In the genomic region with DNA sequence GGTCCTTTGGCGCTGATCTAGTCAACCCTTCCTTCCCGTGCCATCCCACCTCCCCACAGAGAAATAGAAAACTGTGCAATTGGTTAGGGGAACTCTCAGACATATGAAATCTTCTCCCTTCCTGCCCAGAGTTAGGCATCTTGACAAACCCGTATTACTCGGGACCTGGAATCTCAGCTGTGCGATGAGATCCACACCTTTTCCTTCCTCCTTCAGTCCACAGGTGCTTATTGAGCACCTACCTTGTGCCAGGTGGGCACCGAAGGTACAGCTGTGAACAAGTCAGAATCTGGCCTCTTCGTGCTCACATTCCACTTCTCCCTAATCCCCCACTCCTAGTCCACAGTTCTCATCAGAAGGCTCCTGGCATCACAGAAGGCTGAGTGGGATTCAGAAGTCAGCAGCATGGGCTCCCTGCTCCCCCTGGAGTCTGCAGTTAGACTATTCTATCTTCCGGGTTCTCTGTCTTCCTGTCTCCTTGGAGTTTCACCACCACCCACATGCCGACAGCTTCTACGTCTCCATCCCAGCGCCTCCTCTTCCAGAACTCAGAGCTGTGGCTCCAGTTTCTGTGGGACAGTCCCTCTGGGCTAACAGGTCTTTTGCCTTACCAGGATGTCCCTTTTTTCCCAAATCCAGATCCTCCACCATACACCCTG, we compare ENCODE assay signal across 10 cellular contexts. TPM values are rescaled to one million over a fixed set of nuclear protein-coding genes. Genes with fewer than 3 reads are reported as not detected.
DNase-seq lines count a peak whose midpoint lies in the region; ATAC-seq and TF ChIP-seq lines count a peak whose summit lies in the region.
"Had no signal": no experiment of that assay in that cellular context is flagged by ENCODE, and none has a peak within 500 bp of the region (broad histone marks: within the 10 kb centered on the region; RNA-seq: fewer than 3 reads in every experiment).

No MANE protein-coding gene starts in this region.

- H3K4me1 ChIP-seq in HEK293 (ENCODE audit: control insufficient read depth, insufficient read depth, low read length): no peaks in the 10 kb centered on the region
- peaks cover 23% of the 10 kb centered on the region for H3K4me1 ChIP-seq in neural progenitor cell

- H3K27ac Mint-ChIP-seq in activated T-helper 17 cell treated with anti-CD3 and anti-CD28 coated beads, Interleukin-2, amount 50 U/mL, for 72 hours: peak overlapping the region; percentile 14
- H3K27ac Mint-ChIP-seq in neural progenitor cell (no peak overlapping the region), glutamatergic neuron (ENCODE audit: unreplicated experiment) (no peak overlapping the region)
- H3K27ac Mint-ChIP-seq: B cell had no signal

- H3K9me3 ChIP-seq in HEK293 (ENCODE audit: control insufficient read depth, insufficient read depth, low read depth, low read length) (no peaks in the 10 kb centered on the region), neural progenitor cell (ENCODE audit: low read depth) (no peaks in the 10 kb centered on the region)
- H3K9me3 ChIP-seq: tibial nerve had no signal

- H3K9me3 Mint-ChIP-seq in activated T-helper 17 cell treated with anti-CD3 and anti-CD28 coated beads, Interleukin-2, amount 50 U/mL, for 72 hours: no peaks in the 10 kb centered on the region
- H3K9me3 Mint-ChIP-seq in neural progenitor cell (no peaks in the 10 kb centered on the region), glutamatergic neuron (ENCODE audit: unreplicated experiment) (no peaks in the 10 kb centered on the region)

- no peaks in the 10 kb centered on the region for H3K36me3 Mint-ChIP-seq in activated T-helper 17 cell treated with anti-CD3 and anti-CD28 coated beads, Interleukin-2, amount 50 U/mL, for 72 hours (ENCODE audit: low read depth)
- H3K36me3 Mint-ChIP-seq in neural progenitor cell (no peaks in the 10 kb centered on the region), glutamatergic neuron (ENCODE audit: unreplicated experiment) (no peaks in the 10 kb centered on the region)

- H3K4me3 ChIP-seq in HEK293 (ENCODE audit: low read depth, low read length) (no peak overlapping the region), neural progenitor cell (no peak overlapping the region)
- H3K4me3 ChIP-seq: tibial nerve had no signal

- TF ChIP-seq CTCF in HEK293 (tag by site-specific recombination; IDR thresholded peaks at IDR 0.05): no peak
- peak; percentile 2 for TF ChIP-seq CTCF in neural progenitor cell (IDR thresholded peaks at IDR 0.05)
- no peak for TF ChIP-seq CTCF in glutamatergic neuron (IDR thresholded peaks at IDR 0.05; ENCODE audit: partially characterized antibody, unreplicated experiment)

- H3K27me3 Mint-ChIP-seq in activated T-helper 17 cell treated with anti-CD3 and anti-CD28 coated beads, Interleukin-2, amount 50 U/mL, for 72 hours: peaks cover 27% of the 10 kb centered on the region
- H3K27me3 Mint-ChIP-seq in neural progenitor cell (ENCODE audit: insufficient read depth, low read depth) (peaks cover 54% of the 10 kb centered on the region), glutamatergic neuron (ENCODE audit: unreplicated experiment) (peaks cover 27% of the 10 kb centered on the region)

- no peaks in the 10 kb centered on the region for H3K36me3 ChIP-seq in HEK293 (ENCODE audit: control insufficient read depth in 2 of 2, insufficient read depth in 1 of 2, low read length in 2 of 2)
- no peaks in the 10 kb centered on the region for H3K36me3 ChIP-seq in neural progenitor cell
- H3K36me3 ChIP-seq: tibial nerve had no signal

- DNase-seq in NCI-H446 (lab: John Stamatoyannopoulos, UW) (peak; percentile 23 to 53), NCI-H446 treated with DMSO at 0.1 percent for 48 hours (lab: John Stamatoyannopoulos, UW) (no peak), neural progenitor cell (ENCODE audit: low spot score) (peak; percentile 65), NCI-H128 (lab: John Stamatoyannopoulos, UW; ENCODE audit: unreplicated experiment) (no peak), glutamatergic neuron (no peak)

- H3K27ac ChIP-seq in HEK293 (ENCODE audit: extremely low read depth, low read depth, low read length) (no peak overlapping the region), neural progenitor cell (no peak overlapping the region)
- H3K27ac ChIP-seq: tibial nerve had no signal

- POLR2A ChIA-PET in HEK293 (lab: Yijun Ruan, JAX): no interaction called here

- H3K9ac ChIP-seq in neural progenitor cell: no peak overlapping the region

- H2AFZ ChIP-seq in neural progenitor cell (replicated peaks): no peak overlapping the region

- H3K4me3 Mint-ChIP-seq in activated T-helper 17 cell treated with anti-CD3 and anti-CD28 coated beads, Interleukin-2, amount 50 U/mL, for 72 hours: peak overlapping the region; percentile 23
- H3K4me3 Mint-ChIP-seq in neural progenitor cell (no peak overlapping the region), glutamatergic neuron (ENCODE audit: unreplicated experiment) (no peak overlapping the region)
- H3K4me3 Mint-ChIP-seq: B cell had no signal

- peaks cover 9% of the 10 kb centered on the region for H3K4me1 Mint-ChIP-seq in activated T-helper 17 cell treated with anti-CD3 and anti-CD28 coated beads, Interleukin-2, amount 50 U/mL, for 72 hours
- H3K4me1 Mint-ChIP-seq in neural progenitor cell (peaks cover 41% of the 10 kb centered on the region), glutamatergic neuron (ENCODE audit: low read depth, unreplicated experiment) (peaks cover 2% of the 10 kb centered on the region)
- H3K4me1 Mint-ChIP-seq: B cell had no signal

- peaks cover 25% of the 10 kb centered on the region for H3F3A ChIP-seq in neural progenitor cell (ENCODE audit: low read depth)

- H3K4me2 ChIP-seq in neural progenitor cell: no peak overlapping the region

- H3K79me2 ChIP-seq in neural progenitor cell (ENCODE audit: low read depth): no peaks in the 10 kb centered on the region

- no peak for ATAC-seq in activated T-helper 17 cell treated with anti-CD3 and anti-CD28 coated beads, Interleukin-2, amount 50 U/mL, for 72 hours (replicated peaks)
- ATAC-seq in GM19452 (IDR thresholded peaks at IDR 0.05; ENCODE audit: unreplicated experiment): no peak

- peaks cover 68% of the 10 kb centered on the region for H4K20me1 ChIP-seq in neural progenitor cell (ENCODE audit: low read depth)

- CTCF ChIA-PET in HEK293 (lab: Yijun Ruan, JAX): interaction anchor here (0.6 to 15.0 kb wide), 26 partner anchors 9 to 200 kb away, joined by 3 to 418 read pairs (median 6); a partner anchor contains a TSS

- peaks cover 100% of the 10 kb centered on the region for H3K27me3 ChIP-seq in neural progenitor cell

TF ChIP-seq in HEK293, 187 proteins besides CTCF, POLR2A, EP300 and RAD21:
- TF ChIP-seq ZBTB17 (tag by site-specific recombination; IDR thresholded peaks at IDR 0.05): peak; percentile 31; the same call in 1 of the 2 replicates
- 0 out of 2 replicates have a peak, but pooled peaks have one; percentile 7 for TF ChIP-seq ZNF10 (tag by site-specific recombination; IDR thresholded peaks at IDR 0.05)
- TF ChIP-seq ZNF837 (tag by site-specific recombination; IDR thresholded peaks at IDR 0.05): no peak

RNA-seq across cellular contexts. Expression of a gene that starts 23.0 kb away (rescaled TPM):
- total RNA-seq in activated T-helper 17 cell treated with anti-CD3 and anti-CD28 coated beads, Interleukin-2, amount 50 U/mL, for 72 hours: not detected
- total RNA-seq in neural progenitor cell (ENCODE audit: low replicate concordance) (not detected in 2 replicates), glutamatergic neuron (ENCODE audit: unreplicated experiment) (not detected)
- total RNA-seq: B cell, tibial nerve had no signal

RNA-seq across cellular contexts. Expression of a gene that starts 38.8 kb away (rescaled TPM):
- under 1 TPM; 0.43 to 0.58 TPM for total RNA-seq in activated T-helper 17 cell treated with anti-CD3 and anti-CD28 coated beads, Interleukin-2, amount 50 U/mL, for 72 hours
- total RNA-seq in neural progenitor cell (ENCODE audit: low replicate concordance) (0.06 and 0.56 TPM in 2 replicates), glutamatergic neuron (ENCODE audit: unreplicated experiment) (not detected)
- total RNA-seq: B cell, tibial nerve had no signal

Comparison
In these comparisons a context has a peak if more than half of its experiments do, and no peak if none do; other contexts are left out.
1. DNase-seq: peak in NCI-H446 (2 of 2) and neural progenitor cell (single experiment); none in NCI-H446 treated with DMSO at 0.1 percent for 48 hours (single experiment), NCI-H128 (single experiment) and glutamatergic neuron (single experiment).